ENCODE assay signal across 2 cellular contexts in genomic region chr12:71780207-71780822, GRCh38.
TF ChIP-seq lines count a peak whose summit lies in the region.

No MANE protein-coding gene starts in this region.

TF ChIP-seq in SK-N-SH treated with all-trans-retinoic acid at 6 μM for 48 hours, 23 proteins besides CTCF, POLR2A, EP300 and RAD21 (continued from another document):
- TF ChIP-seq CSDC2 (CRISPR knock-in tag; IDR thresholded peaks at IDR 0.05): no peak
- no peak for TF ChIP-seq PATZ1 (CRISPR knock-in tag; IDR thresholded peaks at IDR 0.05; ENCODE audit: borderline replicate concordance)
- TF ChIP-seq OSR1 (CRISPR knock-in tag; IDR thresholded peaks at IDR 0.05): no peak
- TF ChIP-seq TOX (CRISPR knock-in tag; IDR thresholded peaks at IDR 0.05; ENCODE audit: borderline replicate concordance): no peak
- TF ChIP-seq POU6F1 (CRISPR knock-in tag; IDR thresholded peaks at IDR 0.05; ENCODE audit: borderline replicate concordance, low read depth): no peak
- no peak for TF ChIP-seq ZFP3 (CRISPR knock-in tag; IDR thresholded peaks at IDR 0.05)
- no peak for TF ChIP-seq CSRNP3 (CRISPR knock-in tag; IDR thresholded peaks at IDR 0.05)
- TF ChIP-seq PPARA (CRISPR knock-in tag; IDR thresholded peaks at IDR 0.05; ENCODE audit: borderline replicate concordance): no peak
- TF ChIP-seq ZNF70 (CRISPR knock-in tag; IDR thresholded peaks at IDR 0.05): no peak
- TF ChIP-seq ARNTL (CRISPR knock-in tag; IDR thresholded peaks at IDR 0.05; ENCODE audit: borderline replicate concordance, low read depth): no peak
- no peak for TF ChIP-seq CREB5 (CRISPR knock-in tag; IDR thresholded peaks at IDR 0.05; ENCODE audit: low read depth)
- TF ChIP-seq ZNF8 (CRISPR knock-in tag; IDR thresholded peaks at IDR 0.05): no peak
- TF ChIP-seq ISL1 (CRISPR knock-in tag; IDR thresholded peaks at IDR 0.05): no peak

TF ChIP-seq in K562, 482 proteins besides CTCF, POLR2A, EP300 and RAD21 (continued from another document):
- TF ChIP-seq DEAF1 (CRISPR knock-in tag; IDR thresholded peaks at IDR 0.05) (peak; percentile 46), TRIM24 (IDR thresholded peaks at IDR 0.05) (no peak), SIRT6 (IDR thresholded peaks at IDR 0.05; ENCODE audit: low read depth, low read length) (no peak), MAZ (CRISPR knock-in tag; conservative IDR thresholded peaks at IDR 0.05 in 1 of 2, IDR thresholded peaks at IDR 0.05 in 1 of 2) (no peak), SMC3 (conservative IDR thresholded peaks at IDR 0.05; ENCODE audit: insufficient read depth, low read depth, low read length) (peak; percentile 47; the same call in 1 of the 2 replicates), HEY1 (CRISPR knock-in tag; IDR thresholded peaks at IDR 0.05; ENCODE audit: borderline replicate concordance) (no peak), TARDBP (IDR thresholded peaks at IDR 0.05) (no peak), SLC30A9 (CRISPR knock-in tag; IDR thresholded peaks at IDR 0.05) (no peak), ZNF644 (tag; IDR thresholded peaks at IDR 0.05; ENCODE audit: low read depth) (no peak), RBFOX2 (IDR thresholded peaks at IDR 0.05; ENCODE audit: low read depth, low read length) (no peak), SREBF2 (CRISPR knock-in tag; IDR thresholded peaks at IDR 0.05) (no peak), NFIC (IDR thresholded peaks at IDR 0.05) (no peak), FUS (optimal IDR thresholded peaks at IDR 0.05; ENCODE audit: low read depth, low read length) (no peak), TCF7L2 (IDR thresholded peaks at IDR 0.05; ENCODE audit: low read depth, low read length) (no peak), ZNF707 (CRISPR knock-in tag; conservative IDR thresholded peaks at IDR 0.05) (no peak), MAFG (tag; conservative IDR thresholded peaks at IDR 0.05) (no peak), ATF6 (CRISPR knock-in tag; IDR thresholded peaks at IDR 0.05) (no peak), ZNF551 (CRISPR knock-in tag; IDR thresholded peaks at IDR 0.05) (no peak), SMARCA5 (IDR thresholded peaks at IDR 0.05) (no peak), CC2D1A (IDR thresholded peaks at IDR 0.05) (0 out of 2 replicates have a peak, but pooled peaks have one; percentile 45), DPF2 (IDR thresholded peaks at IDR 0.05) (no peak), DACH1 (IDR thresholded peaks at IDR 0.05; ENCODE audit: partially characterized antibody) (no peak), HSF4 (CRISPR knock-in tag; IDR thresholded peaks at IDR 0.05; ENCODE audit: borderline replicate concordance) (no peak), ELF1 (tag; IDR thresholded peaks at IDR 0.05) (peak; percentile 18; the same call in 1 of the 2 replicates)
TF ChIP-seq in K562: peak in this region for 4.
